ENCODE assay signal across 8 cellular contexts in the genomic region with DNA sequence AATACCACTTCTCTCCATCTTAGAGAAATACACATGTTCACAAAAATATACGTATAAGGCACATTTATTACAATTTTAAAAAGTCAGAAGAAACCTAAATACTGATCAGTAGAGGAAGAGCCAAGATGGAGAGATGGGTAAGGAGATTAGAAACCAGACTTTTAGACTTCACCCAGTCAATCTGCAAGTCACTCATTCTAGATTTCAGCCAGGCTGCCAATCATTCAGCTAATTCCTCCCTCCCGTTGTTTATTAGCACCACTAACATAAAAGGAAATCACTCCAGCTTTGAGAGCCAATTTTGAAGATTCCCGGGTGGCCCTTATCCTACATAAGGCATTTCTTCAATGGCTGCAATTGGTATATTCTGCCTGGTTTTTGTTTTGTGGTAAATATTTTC.
"Had no signal": no experiment of that assay in that cellular context is flagged by ENCODE, and none has a peak within 500 bp of the region (broad histone marks: within the 10 kb centered on the region; RNA-seq: fewer than 3 reads in every experiment).

No MANE protein-coding gene starts in this region.

- DNase-seq: NCI-H1436 treated with DMSO at 0.1 percent for 48 hours had no signal

- H3K9me3 Mint-ChIP-seq: activated CD4-positive, alpha-beta memory T cell treated with anti-CD3 and anti-CD28 coated beads, Interleukin-2, amount 10 ng/mL, durations not matched to agents 7 days and 5 days; activated naive CD4-positive, alpha-beta T cell treated with anti-CD3 and anti-CD28 coated beads, Interleukin-2, amount 10 ng/mL, durations not matched to agents 7 days and 5 days; activated naive CD8-positive, alpha-beta T cell treated with anti-CD3 and anti-CD28 coated beads, Interleukin-2, amount 50 U/mL, for 24 hours had no signal

- H3K36me3 ChIP-seq: brain microvascular endothelial cell had no signal

- H3K27ac ChIP-seq: brain microvascular endothelial cell, VCaP had no signal

- H3K27ac Mint-ChIP-seq: activated CD4-positive, alpha-beta memory T cell treated with anti-CD3 and anti-CD28 coated beads, Interleukin-2, amount 10 ng/mL, durations not matched to agents 7 days and 5 days; activated CD8-positive, alpha-beta memory T cell treated with anti-CD3 and anti-CD28 coated beads, Interleukin-2, amount 10 ng/mL, durations not matched to agents 7 days and 5 days; activated naive CD4-positive, alpha-beta T cell treated with anti-CD3 and anti-CD28 coated beads, Interleukin-2, amount 10 ng/mL, durations not matched to agents 7 days and 5 days; activated naive CD8-positive, alpha-beta T cell; activated naive CD8-positive, alpha-beta T cell treated with anti-CD3 and anti-CD28 coated beads, Interleukin-2, amount 50 U/mL, for 24 hours had no signal

- H3K36me3 Mint-ChIP-seq: activated CD8-positive, alpha-beta memory T cell treated with anti-CD3 and anti-CD28 coated beads, Interleukin-2, amount 10 ng/mL, durations not matched to agents 7 days and 5 days; activated naive CD4-positive, alpha-beta T cell treated with anti-CD3 and anti-CD28 coated beads, Interleukin-2, amount 10 ng/mL, durations not matched to agents 7 days and 5 days; activated naive CD8-positive, alpha-beta T cell had no signal

- H3K27me3 ChIP-seq: brain microvascular endothelial cell had no signal

- H3K4me1 Mint-ChIP-seq: activated CD4-positive, alpha-beta memory T cell treated with anti-CD3 and anti-CD28 coated beads, Interleukin-2, amount 10 ng/mL, durations not matched to agents 7 days and 5 days; activated CD8-positive, alpha-beta memory T cell treated with anti-CD3 and anti-CD28 coated beads, Interleukin-2, amount 10 ng/mL, durations not matched to agents 7 days and 5 days; activated naive CD4-positive, alpha-beta T cell treated with anti-CD3 and anti-CD28 coated beads, Interleukin-2, amount 10 ng/mL, durations not matched to agents 7 days and 5 days had no signal

- H3K4me3 Mint-ChIP-seq: activated CD4-positive, alpha-beta memory T cell treated with anti-CD3 and anti-CD28 coated beads, Interleukin-2, amount 10 ng/mL, durations not matched to agents 7 days and 5 days; activated CD8-positive, alpha-beta memory T cell treated with anti-CD3 and anti-CD28 coated beads, Interleukin-2, amount 10 ng/mL, durations not matched to agents 7 days and 5 days; activated naive CD4-positive, alpha-beta T cell treated with anti-CD3 and anti-CD28 coated beads, Interleukin-2, amount 10 ng/mL, durations not matched to agents 7 days and 5 days; activated naive CD8-positive, alpha-beta T cell; activated naive CD8-positive, alpha-beta T cell treated with anti-CD3 and anti-CD28 coated beads, Interleukin-2, amount 50 U/mL, for 24 hours had no signal
